Comparison of ENCODE assay signal across 1 cellular context in the genomic region with DNA sequence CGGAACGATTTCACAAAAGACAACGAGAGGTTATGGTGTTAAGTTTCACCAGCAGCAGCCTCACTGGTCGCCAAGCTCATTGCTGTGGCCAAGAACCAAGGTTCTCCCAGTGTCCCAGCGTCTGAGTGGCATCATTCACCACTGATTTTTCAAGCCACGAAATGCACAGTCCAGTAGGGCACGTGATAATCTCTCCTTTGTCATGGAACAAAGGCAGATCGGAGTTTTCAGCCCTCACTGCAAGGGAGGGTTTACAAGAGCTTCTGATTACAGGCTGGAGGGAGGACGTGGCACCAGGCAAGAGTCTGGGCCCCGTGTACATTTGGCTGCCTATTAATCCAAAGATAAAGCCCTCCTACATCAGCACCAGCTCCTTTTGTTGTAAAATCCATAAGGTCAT.
TF ChIP-seq lines count a peak whose summit lies in the region.

No MANE protein-coding gene starts in this region.

TF ChIP-seq in H1, 55 proteins besides CTCF, POLR2A, EP300 and RAD21 (continued from another document):
- TF ChIP-seq SAP30 (IDR thresholded peaks at IDR 0.05; ENCODE audit: insufficient read depth, insufficient replicate concordance, low read length) = no peak
- no peak for TF ChIP-seq JUND (IDR thresholded peaks at IDR 0.05; ENCODE audit: low read length)
- no peak for TF ChIP-seq POU5F1 (IDR thresholded peaks at IDR 0.05; ENCODE audit: low read depth, low read length)
- TF ChIP-seq SRF (IDR thresholded peaks at IDR 0.05; ENCODE audit: low read depth, low read length) = no peak
- TF ChIP-seq EZH2 (IDR thresholded peaks at IDR 0.05; ENCODE audit: low read depth, low read length, severe bottlenecking) = no peak
- TF ChIP-seq, protein P1, sequence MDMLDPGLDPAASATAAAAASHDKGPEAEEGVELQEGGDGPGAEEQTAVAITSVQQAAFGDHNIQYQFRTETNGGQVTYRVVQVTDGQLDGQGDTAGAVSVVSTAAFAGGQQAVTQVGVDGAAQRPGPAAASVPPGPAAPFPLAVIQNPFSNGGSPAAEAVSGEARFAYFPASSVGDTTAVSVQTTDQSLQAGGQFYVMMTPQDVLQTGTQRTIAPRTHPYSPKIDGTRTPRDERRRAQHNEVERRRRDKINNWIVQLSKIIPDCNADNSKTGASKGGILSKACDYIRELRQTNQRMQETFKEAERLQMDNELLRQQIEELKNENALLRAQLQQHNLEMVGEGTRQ (IDR thresholded peaks at IDR 0.05; ENCODE audit: low read length) = 0 out of 2 replicates have a peak, but pooled peaks have one; percentile 32
- TF ChIP-seq RBBP5 (IDR thresholded peaks at IDR 0.05; ENCODE audit: borderline replicate concordance, low read depth, low read length) = no peak
- TF ChIP-seq TEAD4 (IDR thresholded peaks at IDR 0.05; ENCODE audit: low read depth, low read length) = no peak
- TF ChIP-seq SIN3A (conservative IDR thresholded peaks at IDR 0.05 in 1 of 2, IDR thresholded peaks at IDR 0.05 in 1 of 2; ENCODE audit: low read depth in 1 of 2, low read length in 2 of 2) = no peak
- TF ChIP-seq TCF12 (IDR thresholded peaks at IDR 0.05; ENCODE audit: low read depth, low read length) = no peak
- TF ChIP-seq, protein P2, sequence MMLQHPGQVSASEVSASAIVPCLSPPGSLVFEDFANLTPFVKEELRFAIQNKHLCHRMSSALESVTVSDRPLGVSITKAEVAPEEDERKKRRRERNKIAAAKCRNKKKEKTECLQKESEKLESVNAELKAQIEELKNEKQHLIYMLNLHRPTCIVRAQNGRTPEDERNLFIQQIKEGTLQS (IDR thresholded peaks at IDR 0.05; ENCODE audit: insufficient read depth, low read depth, low read length) = no peak
- TF ChIP-seq EGR1 (IDR thresholded peaks at IDR 0.05; ENCODE audit: borderline replicate concordance, low read depth, low read length) = no peak
- TF ChIP-seq, protein P3, sequence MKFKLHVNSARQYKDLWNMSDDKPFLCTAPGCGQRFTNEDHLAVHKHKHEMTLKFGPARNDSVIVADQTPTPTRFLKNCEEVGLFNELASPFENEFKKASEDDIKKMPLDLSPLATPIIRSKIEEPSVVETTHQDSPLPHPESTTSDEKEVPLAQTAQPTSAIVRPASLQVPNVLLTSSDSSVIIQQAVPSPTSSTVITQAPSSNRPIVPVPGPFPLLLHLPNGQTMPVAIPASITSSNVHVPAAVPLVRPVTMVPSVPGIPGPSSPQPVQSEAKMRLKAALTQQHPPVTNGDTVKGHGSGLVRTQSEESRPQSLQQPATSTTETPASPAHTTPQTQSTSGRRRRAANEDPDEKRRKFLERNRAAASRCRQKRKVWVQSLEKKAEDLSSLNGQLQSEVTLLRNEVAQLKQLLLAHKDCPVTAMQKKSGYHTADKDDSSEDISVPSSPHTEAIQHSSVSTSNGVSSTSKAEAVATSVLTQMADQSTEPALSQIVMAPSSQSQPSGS (IDR thresholded peaks at IDR 0.05; ENCODE audit: low read length) = no peak
- TF ChIP-seq TAF1 (IDR thresholded peaks at IDR 0.05; ENCODE audit: low read depth, low read length) = peak; percentile 39; the same call in 1 of the 2 replicates
- no peak for TF ChIP-seq RFX5 (IDR thresholded peaks at IDR 0.05; ENCODE audit: borderline replicate concordance, low read depth, low read length)
- TF ChIP-seq HDAC6 (IDR thresholded peaks at IDR 0.05; ENCODE audit: low read depth, low read length) = no peak
- TF ChIP-seq KDM1A (IDR thresholded peaks at IDR 0.05; ENCODE audit: borderline replicate concordance, low read length) = no peak
- TF ChIP-seq, protein P4, sequence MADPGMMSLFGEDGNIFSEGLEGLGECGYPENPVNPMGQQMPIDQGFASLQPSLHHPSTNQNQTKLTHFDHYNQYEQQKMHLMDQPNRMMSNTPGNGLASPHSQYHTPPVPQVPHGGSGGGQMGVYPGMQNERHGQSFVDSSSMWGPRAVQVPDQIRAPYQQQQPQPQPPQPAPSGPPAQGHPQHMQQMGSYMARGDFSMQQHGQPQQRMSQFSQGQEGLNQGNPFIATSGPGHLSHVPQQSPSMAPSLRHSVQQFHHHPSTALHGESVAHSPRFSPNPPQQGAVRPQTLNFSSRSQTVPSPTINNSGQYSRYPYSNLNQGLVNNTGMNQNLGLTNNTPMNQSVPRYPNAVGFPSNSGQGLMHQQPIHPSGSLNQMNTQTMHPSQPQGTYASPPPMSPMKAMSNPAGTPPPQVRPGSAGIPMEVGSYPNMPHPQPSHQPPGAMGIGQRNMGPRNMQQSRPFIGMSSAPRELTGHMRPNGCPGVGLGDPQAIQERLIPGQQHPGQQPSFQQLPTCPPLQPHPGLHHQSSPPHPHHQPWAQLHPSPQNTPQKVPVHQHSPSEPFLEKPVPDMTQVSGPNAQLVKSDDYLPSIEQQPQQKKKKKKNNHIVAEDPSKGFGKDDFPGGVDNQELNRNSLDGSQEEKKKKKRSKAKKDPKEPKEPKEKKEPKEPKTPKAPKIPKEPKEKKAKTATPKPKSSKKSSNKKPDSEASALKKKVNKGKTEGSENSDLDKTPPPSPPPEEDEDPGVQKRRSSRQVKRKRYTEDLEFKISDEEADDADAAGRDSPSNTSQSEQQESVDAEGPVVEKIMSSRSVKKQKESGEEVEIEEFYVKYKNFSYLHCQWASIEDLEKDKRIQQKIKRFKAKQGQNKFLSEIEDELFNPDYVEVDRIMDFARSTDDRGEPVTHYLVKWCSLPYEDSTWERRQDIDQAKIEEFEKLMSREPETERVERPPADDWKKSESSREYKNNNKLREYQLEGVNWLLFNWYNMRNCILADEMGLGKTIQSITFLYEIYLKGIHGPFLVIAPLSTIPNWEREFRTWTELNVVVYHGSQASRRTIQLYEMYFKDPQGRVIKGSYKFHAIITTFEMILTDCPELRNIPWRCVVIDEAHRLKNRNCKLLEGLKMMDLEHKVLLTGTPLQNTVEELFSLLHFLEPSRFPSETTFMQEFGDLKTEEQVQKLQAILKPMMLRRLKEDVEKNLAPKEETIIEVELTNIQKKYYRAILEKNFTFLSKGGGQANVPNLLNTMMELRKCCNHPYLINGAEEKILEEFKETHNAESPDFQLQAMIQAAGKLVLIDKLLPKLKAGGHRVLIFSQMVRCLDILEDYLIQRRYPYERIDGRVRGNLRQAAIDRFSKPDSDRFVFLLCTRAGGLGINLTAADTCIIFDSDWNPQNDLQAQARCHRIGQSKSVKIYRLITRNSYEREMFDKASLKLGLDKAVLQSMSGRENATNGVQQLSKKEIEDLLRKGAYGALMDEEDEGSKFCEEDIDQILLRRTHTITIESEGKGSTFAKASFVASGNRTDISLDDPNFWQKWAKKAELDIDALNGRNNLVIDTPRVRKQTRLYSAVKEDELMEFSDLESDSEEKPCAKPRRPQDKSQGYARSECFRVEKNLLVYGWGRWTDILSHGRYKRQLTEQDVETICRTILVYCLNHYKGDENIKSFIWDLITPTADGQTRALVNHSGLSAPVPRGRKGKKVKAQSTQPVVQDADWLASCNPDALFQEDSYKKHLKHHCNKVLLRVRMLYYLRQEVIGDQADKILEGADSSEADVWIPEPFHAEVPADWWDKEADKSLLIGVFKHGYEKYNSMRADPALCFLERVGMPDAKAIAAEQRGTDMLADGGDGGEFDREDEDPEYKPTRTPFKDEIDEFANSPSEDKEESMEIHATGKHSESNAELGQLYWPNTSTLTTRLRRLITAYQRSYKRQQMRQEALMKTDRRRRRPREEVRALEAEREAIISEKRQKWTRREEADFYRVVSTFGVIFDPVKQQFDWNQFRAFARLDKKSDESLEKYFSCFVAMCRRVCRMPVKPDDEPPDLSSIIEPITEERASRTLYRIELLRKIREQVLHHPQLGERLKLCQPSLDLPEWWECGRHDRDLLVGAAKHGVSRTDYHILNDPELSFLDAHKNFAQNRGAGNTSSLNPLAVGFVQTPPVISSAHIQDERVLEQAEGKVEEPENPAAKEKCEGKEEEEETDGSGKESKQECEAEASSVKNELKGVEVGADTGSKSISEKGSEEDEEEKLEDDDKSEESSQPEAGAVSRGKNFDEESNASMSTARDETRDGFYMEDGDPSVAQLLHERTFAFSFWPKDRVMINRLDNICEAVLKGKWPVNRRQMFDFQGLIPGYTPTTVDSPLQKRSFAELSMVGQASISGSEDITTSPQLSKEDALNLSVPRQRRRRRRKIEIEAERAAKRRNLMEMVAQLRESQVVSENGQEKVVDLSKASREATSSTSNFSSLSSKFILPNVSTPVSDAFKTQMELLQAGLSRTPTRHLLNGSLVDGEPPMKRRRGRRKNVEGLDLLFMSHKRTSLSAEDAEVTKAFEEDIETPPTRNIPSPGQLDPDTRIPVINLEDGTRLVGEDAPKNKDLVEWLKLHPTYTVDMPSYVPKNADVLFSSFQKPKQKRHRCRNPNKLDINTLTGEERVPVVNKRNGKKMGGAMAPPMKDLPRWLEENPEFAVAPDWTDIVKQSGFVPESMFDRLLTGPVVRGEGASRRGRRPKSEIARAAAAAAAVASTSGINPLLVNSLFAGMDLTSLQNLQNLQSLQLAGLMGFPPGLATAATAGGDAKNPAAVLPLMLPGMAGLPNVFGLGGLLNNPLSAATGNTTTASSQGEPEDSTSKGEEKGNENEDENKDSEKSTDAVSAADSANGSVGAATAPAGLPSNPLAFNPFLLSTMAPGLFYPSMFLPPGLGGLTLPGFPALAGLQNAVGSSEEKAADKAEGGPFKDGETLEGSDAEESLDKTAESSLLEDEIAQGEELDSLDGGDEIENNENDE (IDR thresholded peaks at IDR 0.05; ENCODE audit: insufficient replicate concordance, low read length) = peak; percentile 16
- TF ChIP-seq RNF2 (IDR thresholded peaks at IDR 0.05; ENCODE audit: borderline replicate concordance, low read depth, low read length, missing control alignments, poor library complexity, severe bottlenecking) = no peak
- no peak for TF ChIP-seq NANOG (IDR thresholded peaks at IDR 0.05; ENCODE audit: insufficient read depth, low read depth, low read length, poor library complexity, severe bottlenecking)
- no peak for TF ChIP-seq CHD1 (IDR thresholded peaks at IDR 0.05; ENCODE audit: low read depth, low read length)
- no peak for TF ChIP-seq BCL11A (IDR thresholded peaks at IDR 0.05; ENCODE audit: low read depth in 2 of 2, low read length in 2 of 2)
- TF ChIP-seq, protein P5, sequence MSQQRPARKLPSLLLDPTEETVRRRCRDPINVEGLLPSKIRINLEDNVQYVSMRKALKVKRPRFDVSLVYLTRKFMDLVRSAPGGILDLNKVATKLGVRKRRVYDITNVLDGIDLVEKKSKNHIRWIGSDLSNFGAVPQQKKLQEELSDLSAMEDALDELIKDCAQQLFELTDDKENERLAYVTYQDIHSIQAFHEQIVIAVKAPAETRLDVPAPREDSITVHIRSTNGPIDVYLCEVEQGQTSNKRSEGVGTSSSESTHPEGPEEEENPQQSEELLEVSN (IDR thresholded peaks at IDR 0.05) = no peak
- TF ChIP-seq SP1 (IDR thresholded peaks at IDR 0.05; ENCODE audit: low read depth, low read length) = no peak
- no peak for TF ChIP-seq CTBP2 (IDR thresholded peaks at IDR 0.05; ENCODE audit: borderline replicate concordance, insufficient read depth, insufficient read length, low read length)
- no peak for TF ChIP-seq BACH1 (IDR thresholded peaks at IDR 0.05; ENCODE audit: low read length)
- peak; percentile 1 for TF ChIP-seq TAF7 (optimal IDR thresholded peaks at IDR 0.05; ENCODE audit: borderline replicate concordance, low read depth, low read length)
- no peak for TF ChIP-seq CBX5 (IDR thresholded peaks at IDR 0.05; ENCODE audit: low read depth, low read length)
- TF ChIP-seq YY1 (IDR thresholded peaks at IDR 0.05; ENCODE audit: low read depth, low read length) = no peak
- TF ChIP-seq CHD2 (IDR thresholded peaks at IDR 0.05; ENCODE audit: low read length) = no peak
- no peak for TF ChIP-seq GTF2F1 (IDR thresholded peaks at IDR 0.05; ENCODE audit: borderline replicate concordance, low read depth, low read length)
- TF ChIP-seq HDAC2 (IDR thresholded peaks at IDR 0.05; ENCODE audit: borderline replicate concordance in 1 of 2, low read depth in 2 of 2, low read length in 2 of 2) = no peak
- TF ChIP-seq MAFK (IDR thresholded peaks at IDR 0.05; ENCODE audit: low read depth, low read length) = no peak
- no peak for TF ChIP-seq FOSL1 (IDR thresholded peaks at IDR 0.05; ENCODE audit: insufficient read depth, low read depth, low read length)
- no peak for TF ChIP-seq NRF1 (IDR thresholded peaks at IDR 0.05; ENCODE audit: low read depth, low read length)
- TF ChIP-seq, protein P6, sequence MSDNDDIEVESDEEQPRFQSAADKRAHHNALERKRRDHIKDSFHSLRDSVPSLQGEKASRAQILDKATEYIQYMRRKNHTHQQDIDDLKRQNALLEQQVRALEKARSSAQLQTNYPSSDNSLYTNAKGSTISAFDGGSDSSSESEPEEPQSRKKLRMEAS (IDR thresholded peaks at IDR 0.05) = 0 out of 2 replicates have a peak, but pooled peaks have one; percentile 16
- TF ChIP-seq SUZ12 (IDR thresholded peaks at IDR 0.05; ENCODE audit: low read length) = no peak
- no peak for TF ChIP-seq RXRA (IDR thresholded peaks at IDR 0.05; ENCODE audit: insufficient read depth, low read depth, low read length)
- no peak for TF ChIP-seq TBP (IDR thresholded peaks at IDR 0.05; ENCODE audit: low read depth, low read length)
- TF ChIP-seq CEBPB (IDR thresholded peaks at IDR 0.05; ENCODE audit: low read depth, low read length) = no peak
- TF ChIP-seq CBX8 (IDR thresholded peaks at IDR 0.05; ENCODE audit: borderline replicate concordance, low read depth, low read length) = no peak
- TF ChIP-seq KDM5A (IDR thresholded peaks at IDR 0.05; ENCODE audit: low read length) = no peak
- TF ChIP-seq SP2 (IDR thresholded peaks at IDR 0.05; ENCODE audit: low read length) = no peak
- no peak for TF ChIP-seq GABPA (IDR thresholded peaks at IDR 0.05; ENCODE audit: borderline replicate concordance, insufficient read depth, low read length)
